ENCODE assay signal across 8 cellular contexts in genomic region chr17:41547921-41548843, GRCh38. TPM values are rescaled to one million over a fixed set of nuclear protein-coding genes. Genes with fewer than 3 reads are reported as not detected.
DNase-seq lines count a peak whose midpoint lies in the region; ATAC-seq and TF ChIP-seq lines count a peak whose summit lies in the region.

No MANE protein-coding gene starts in this region.

- POLR2A ChIA-PET in CD8-positive, alpha-beta memory T cell (lab: Charles Lee): no interaction called here

- peaks cover 13% of the 10 kb centered on the region for H3K4me1 ChIP-seq in CD8-positive, alpha-beta memory T cell (ENCODE audit: insufficient read depth, low read length)
- peaks cover 12% of the 10 kb centered on the region; the same call in 1 of the 2 replicates for H3K4me1 ChIP-seq in MM.1S (ENCODE audit: low read length)
- H3K4me1 ChIP-seq in fibroblast of lung (ENCODE audit: control insufficient read depth, extremely low read depth, insufficient read depth, low read length): peaks cover 19% of the 10 kb centered on the region
- peaks cover 6 to 48% (median 37%) of the 10 kb centered on the region in 4 donors for H3K4me1 ChIP-seq in transverse colon

- no peak overlapping the region for H3K27ac ChIP-seq in CD8-positive, alpha-beta memory T cell (ENCODE audit: low read depth, low read length)
- H3K27ac ChIP-seq in MM.1S (ENCODE audit: low read length) (no peak overlapping the region), fibroblast of lung (ENCODE audit: insufficient read depth, low read length) (peak overlapping the region; percentile 2), transverse colon (peak overlapping the region; percentile 80 to 88 (median 84))

- peaks cover 11 to 16% (median 15%) of the 10 kb centered on the region in 3 donors for H3K4me1 Mint-ChIP-seq in CD8-positive, alpha-beta memory T cell
- peaks cover 37% of the 10 kb centered on the region for H3K4me1 Mint-ChIP-seq in osteocyte (ENCODE audit: unreplicated experiment)

- TF ChIP-seq POLR2A in transverse colon (IDR thresholded peaks at IDR 0.05): peak; percentile 8

- H3K4me2 ChIP-seq in MM.1S (ENCODE audit: low read depth, low read length): peak overlapping the region; percentile 83
- peak overlapping the region; percentile 30 for H3K4me2 ChIP-seq in fibroblast of lung (ENCODE audit: extremely low read depth, insufficient read depth, low read length)

- H3K27ac Mint-ChIP-seq in CD8-positive, alpha-beta memory T cell: no peak overlapping the region
- H3K27ac Mint-ChIP-seq in osteocyte (ENCODE audit: unreplicated experiment): peak overlapping the region; percentile 64

- TF ChIP-seq CTCF in MM.1S (IDR thresholded peaks at IDR 0.05; ENCODE audit: low read length) (no peak), fibroblast of lung (conservative IDR thresholded peaks at IDR 0.05 in 1 of 2, IDR thresholded peaks at IDR 0.05 in 1 of 2; ENCODE audit: low read depth in 1 of 2, low read length in 2 of 2) (no peak), osteocyte (IDR thresholded peaks at IDR 0.05) (no peak), transverse colon (IDR thresholded peaks at IDR 0.05) (no peak)

- H3K4me3 Mint-ChIP-seq in CD8-positive, alpha-beta memory T cell: peak overlapping the region in 5 of 7 donors; percentile 25 to 77 (median 54)
- no peak overlapping the region for H3K4me3 Mint-ChIP-seq in osteocyte (ENCODE audit: unreplicated experiment)

- intact Hi-C loops in transverse colon (cut with DNase I; ENCODE audit: low total_unique reads): loop anchor here (5.0 kb wide), 2 partner anchors 99 to 114 kb away; no protein-coding TSS in a partner anchor

- ATAC-seq in GM21619 (IDR thresholded peaks at IDR 0.05; ENCODE audit: unreplicated experiment): no peak

- no peaks in the 10 kb centered on the region for H3K9me3 ChIP-seq in CD8-positive, alpha-beta memory T cell (ENCODE audit: low read length)
- H3K9me3 ChIP-seq in MM.1S (replicated peaks; ENCODE audit: insufficient read depth, low read length) (no peaks in the 10 kb centered on the region), fibroblast of lung (ENCODE audit: control insufficient read depth, insufficient read depth, low read depth, low read length) (no peaks in the 10 kb centered on the region), transverse colon (no peaks in the 10 kb centered on the region)

- peaks cover 9 to 12% of the 10 kb centered on the region in 2 donors for H3K27me3 Mint-ChIP-seq in CD8-positive, alpha-beta memory T cell
- H3K27me3 Mint-ChIP-seq in osteocyte (ENCODE audit: unreplicated experiment): no peaks in the 10 kb centered on the region

- CTCF ChIA-PET in CD8-positive, alpha-beta memory T cell (lab: Charles Lee): interaction anchor here (0.7 to 4.9 kb wide), 28 partner anchors 10 to 771 kb away, joined by 3 to 54 read pairs (median 5); partner anchors contain the start of genes KRT14, KRT15 and KRT19

- no peak for TF ChIP-seq EP300 in transverse colon (IDR thresholded peaks at IDR 0.05; ENCODE audit: low read depth)

- H3K9me3 Mint-ChIP-seq in CD8-positive, alpha-beta memory T cell: peaks cover 0 to 4% (median 0%) of the 10 kb centered on the region in 5 donors
- peaks cover 7% of the 10 kb centered on the region for H3K9me3 Mint-ChIP-seq in osteocyte (ENCODE audit: unreplicated experiment)

- peak in 1 of 5 donors; percentile 35 for DNase-seq in CD8-positive, alpha-beta memory T cell
- DNase-seq in MM.1S (no peak), fibroblast of lung (ENCODE audit: low read depth in 2 of 2) (peak; percentile 94 to 100), osteocyte (ENCODE audit: extremely low spot score, unreplicated experiment) (peak; percentile 86), transverse colon (peak; percentile 68), HuH-7.5 (ENCODE audit: low spot score) (no peak)
- DNase-seq in activated CD8-positive, alpha-beta memory T cell treated with anti-CD3 and anti-CD28 coated beads, Interleukin-2, amount 50 U/mL, for 4 hours: peak; percentile 51

- no peaks in the 10 kb centered on the region for H3F3A ChIP-seq in MM.1S (ENCODE audit: insufficient read depth, low read length)

- H3K36me3 Mint-ChIP-seq in CD8-positive, alpha-beta memory T cell: no peaks in the 10 kb centered on the region
- no peaks in the 10 kb centered on the region for H3K36me3 Mint-ChIP-seq in osteocyte (ENCODE audit: unreplicated experiment)

- in situ Hi-C loops in transverse colon (cut with MboI; ENCODE audit: low pct_ligation_motif_present in 1 of 4, low pct_unique_long_range_greater_than_20kb in 1 of 4, low sequenced_read_pairs in 3 of 4): loop anchor here in 3 of 4 donors (5.0 to 25.0 kb wide), 4 partner anchors 117 to 643 kb away; no protein-coding TSS in a partner anchor

- no peaks in the 10 kb centered on the region for H4K20me1 ChIP-seq in MM.1S (ENCODE audit: insufficient read depth, low read length)
- no peaks in the 10 kb centered on the region for H4K20me1 ChIP-seq in fibroblast of lung (ENCODE audit: control insufficient read depth, extremely low read depth, insufficient read depth, low read length)

- H3K27me3 ChIP-seq in CD8-positive, alpha-beta memory T cell (ENCODE audit: insufficient read depth, low read length, poor library complexity, severe bottlenecking): no peaks in the 10 kb centered on the region
- H3K27me3 ChIP-seq in MM.1S (replicated peaks; ENCODE audit: insufficient read depth, low read length) (no peaks in the 10 kb centered on the region; the same call in 1 of the 2 replicates), fibroblast of lung (ENCODE audit: control insufficient read depth, insufficient read depth, low read length) (no peaks in the 10 kb centered on the region), transverse colon (no peaks in the 10 kb centered on the region)

- no peaks in the 10 kb centered on the region for H3K36me3 ChIP-seq in CD8-positive, alpha-beta memory T cell (ENCODE audit: insufficient read depth, low read length)
- H3K36me3 ChIP-seq in MM.1S (replicated peaks; ENCODE audit: insufficient read depth, low read length) (no peaks in the 10 kb centered on the region), fibroblast of lung (ENCODE audit: control insufficient read depth, insufficient read depth, low read length) (no peaks in the 10 kb centered on the region), transverse colon (no peaks in the 10 kb centered on the region)

- H2AFZ ChIP-seq in MM.1S (ENCODE audit: low read length): peak overlapping the region; percentile 84
- H2AFZ ChIP-seq in fibroblast of lung (ENCODE audit: low read length): no peak overlapping the region

- H3K9me2 ChIP-seq in MM.1S (replicated peaks; ENCODE audit: insufficient read depth, low read length): no peaks in the 10 kb centered on the region

- WGBS in transverse colon (ENCODE audit: low coverage in 1 of 2), 2 donors: 20 to 31% methylated on average over 2 to 17 of the region's 23 CpGs

- no peaks in the 10 kb centered on the region for H3K79me2 ChIP-seq in MM.1S (ENCODE audit: low read length)
- H3K79me2 ChIP-seq in fibroblast of lung (ENCODE audit: control insufficient read depth, insufficient read depth, low read length): no peaks in the 10 kb centered on the region

- H3K9ac ChIP-seq in MM.1S (ENCODE audit: low read length): no peak overlapping the region
- no peak overlapping the region for H3K9ac ChIP-seq in fibroblast of lung (ENCODE audit: insufficient read depth, low read length)

- peak overlapping the region; percentile 1 for H3K4me3 ChIP-seq in CD8-positive, alpha-beta memory T cell (ENCODE audit: low read length)
- peak overlapping the region; percentile 42 for H3K4me3 ChIP-seq in MM.1S (ENCODE audit: low read length)
- peak overlapping the region in 1 of 4 experiments; percentile 1 for H3K4me3 ChIP-seq in fibroblast of lung (replicated peaks in 1 of 4; ENCODE audit: control extremely low read depth in 1 of 4, insufficient read depth in 1 of 4, low read depth in 3 of 4, low read length in 4 of 4)
- H3K4me3 ChIP-seq in transverse colon: peak overlapping the region in 3 of 4 donors; percentile 12 to 37 (median 21)

RNA-seq across cellular contexts. Expression of gene KRT19, which starts 20.1 kb away (rescaled TPM):
- not detected for total RNA-seq in CD8-positive, alpha-beta memory T cell
- polyA plus RNA-seq in CD8-positive, alpha-beta memory T cell: not detected
- 11.6 and 22.3 TPM in 2 replicates for total RNA-seq in fibroblast of lung
- 8.1 and 32.6 TPM in 2 replicates for polyA plus RNA-seq in fibroblast of lung
- polyA plus RNA-seq in fibroblast of lung (2012): 9.7 and 37.9 TPM in 2 replicates
- 11.5 and 39.4 TPM in 2 replicates for polyA minus RNA-seq in fibroblast of lung (ENCODE audit: low replicate concordance)
- total RNA-seq in osteocyte: 0.65 and 1.5 TPM in 2 replicates
- total RNA-seq in transverse colon: 1,000 to 10,000 TPM in 3 of 4 donors, 100 to 1,000 TPM in 1; 788 to 3,666 (median 2,734) TPM

RNA-seq across cellular contexts. Expression of gene KRT9, which starts 23.7 kb away (rescaled TPM):
- not detected for total RNA-seq in CD8-positive, alpha-beta memory T cell
- not detected for polyA plus RNA-seq in CD8-positive, alpha-beta memory T cell
- total RNA-seq in fibroblast of lung (not detected in 2 replicates), osteocyte (0.30 TPM in 1 of 2 replicates, not detected in the other), transverse colon (not detected)
- not detected in 2 replicates for polyA plus RNA-seq in fibroblast of lung
- polyA plus RNA-seq in fibroblast of lung (2012): not detected in 2 replicates
- not detected in 2 replicates for polyA minus RNA-seq in fibroblast of lung (ENCODE audit: low replicate concordance)

RNA-seq across cellular contexts. Expression of gene KRT15, which starts 29.5 kb away (rescaled TPM):
- total RNA-seq in CD8-positive, alpha-beta memory T cell: not detected
- polyA plus RNA-seq in CD8-positive, alpha-beta memory T cell: not detected
- 0.17 TPM in 1 of 2 replicates, not detected in the other for total RNA-seq in fibroblast of lung
- 0.47 and 1.8 TPM in 2 replicates for polyA plus RNA-seq in fibroblast of lung
- polyA plus RNA-seq in fibroblast of lung (2012): 1.0 TPM in 1 of 2 replicates, not detected in the other
- polyA minus RNA-seq in fibroblast of lung (ENCODE audit: low replicate concordance): 7.9 TPM in 1 of 2 replicates, not detected in the other
- not detected in 2 replicates for total RNA-seq in osteocyte
- 10 to 100 TPM in 1 of 4 donors, 1 to 10 TPM in 2, under 1 TPM in 1; 0.80 to 17.6 (median 7.4) TPM for total RNA-seq in transverse colon

RNA-seq across cellular contexts. Expression of gene KRT14, which starts 38.5 kb away (rescaled TPM):
- total RNA-seq in CD8-positive, alpha-beta memory T cell: not detected
- polyA plus RNA-seq in CD8-positive, alpha-beta memory T cell: not detected
- total RNA-seq in fibroblast of lung (not detected in 2 replicates), osteocyte (not detected in 2 replicates), transverse colon (under 1 TPM in 2 of 4 donors, not detected in 2; 0.32 to 0.68 TPM)
- 0.62 and 0.94 TPM in 2 replicates for polyA plus RNA-seq in fibroblast of lung
- polyA plus RNA-seq in fibroblast of lung (2012): 0.14 and 0.15 TPM in 2 replicates
- polyA minus RNA-seq in fibroblast of lung (ENCODE audit: low replicate concordance): 0.33 TPM in 1 of 2 replicates, not detected in the other

RNA-seq across cellular contexts. Expression of gene KRT13, which starts 42.8 kb away (rescaled TPM):
- not detected for total RNA-seq in CD8-positive, alpha-beta memory T cell
- not detected for polyA plus RNA-seq in CD8-positive, alpha-beta memory T cell
- total RNA-seq in fibroblast of lung (not detected in 2 replicates), osteocyte (not detected in 2 replicates), transverse colon (under 1 TPM in 1 of 4 donors, not detected in 3; 0.27 TPM)
- polyA plus RNA-seq in fibroblast of lung: 0.03 TPM in 1 of 2 replicates, not detected in the other
- not detected in 2 replicates for polyA plus RNA-seq in fibroblast of lung (2012)
- polyA minus RNA-seq in fibroblast of lung (ENCODE audit: low replicate concordance): not detected in 2 replicates

Comparison
In these comparisons a context has a peak if more than half of its experiments do, and no peak if none do; other contexts are left out.
1. DNase-seq: peak in activated CD8-positive, alpha-beta memory T cell treated with anti-CD3 and anti-CD28 coated beads, Interleukin-2, amount 50 U/mL, for 4 hours (single experiment), fibroblast of lung (2 of 2), osteocyte (single experiment) and transverse colon (single experiment); none in MM.1S (single experiment) and HuH-7.5 (single experiment).
2. H3K27ac ChIP-seq: peak in fibroblast of lung (single experiment) and transverse colon (4 of 4); none in CD8-positive, alpha-beta memory T cell (single experiment) and MM.1S (single experiment).
3. RNA of gene KRT19, which starts 20.1 kb away (total RNA-seq): 788 to 3,666 TPM in transverse colon; 11.6 to 22.3 TPM in fibroblast of lung, 0.65 to 1.5 TPM in osteocyte and not detected in CD8-positive, alpha-beta memory T cell; every median in the first group is over 10 times any median in the second.